ENCODE assay signal across 8 cellular contexts in the genomic region with DNA sequence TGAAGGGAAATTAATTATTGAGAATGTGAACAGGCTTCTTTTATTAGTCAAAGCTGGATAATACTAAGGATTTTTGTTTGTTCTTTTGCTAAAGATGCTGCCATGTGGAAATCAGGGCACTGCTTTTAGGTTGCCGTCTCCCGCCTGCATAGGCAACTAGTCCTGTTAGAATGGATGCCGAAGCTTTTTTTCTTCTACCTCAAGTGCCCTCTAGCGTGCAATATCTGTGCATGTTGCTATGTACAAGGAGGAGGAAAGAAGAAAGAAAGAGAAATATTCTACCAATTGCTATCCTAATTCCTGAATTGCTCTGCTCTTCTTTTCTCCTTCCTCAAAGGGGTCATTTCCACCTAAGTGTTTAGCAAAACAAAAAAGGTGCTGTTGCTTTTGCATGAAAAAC. TPM values are rescaled to one million over a fixed set of nuclear protein-coding genes. Genes with fewer than 3 reads are reported as not detected.
DNase-seq lines count a peak whose midpoint lies in the region; ATAC-seq and TF ChIP-seq lines count a peak whose summit lies in the region.

No MANE protein-coding gene starts in this region.

- intact Hi-C loops in left cardiac atrium (cut with DNase I) (no loop called here), tibial artery (cut with DNase I; ENCODE audit: low total_unique reads) (no loop called here)

- H3K36me3 ChIP-seq in cardiac muscle cell (no peaks in the 10 kb centered on the region), tibial artery (no peaks in the 10 kb centered on the region)

- ATAC-seq in left cardiac atrium (no peak), HG02870 (IDR thresholded peaks at IDR 0.05; ENCODE audit: unreplicated experiment) (no peak), HG02571 (IDR thresholded peaks at IDR 0.05; ENCODE audit: unreplicated experiment) (no peak)

- TF ChIP-seq CTCF in cardiac muscle cell (IDR thresholded peaks at IDR 0.05; ENCODE audit: low read depth, low read length): peak; percentile 16
- peak; percentile 31 to 48 for TF ChIP-seq CTCF in tibial artery (IDR thresholded peaks at IDR 0.05)

- H3K9me3 ChIP-seq in cardiac muscle cell (ENCODE audit: low read depth): no peaks in the 10 kb centered on the region
- no peaks in the 10 kb centered on the region for H3K9me3 ChIP-seq in tibial artery

- no peaks in the 10 kb centered on the region for H3K4me1 ChIP-seq in cardiac muscle cell (ENCODE audit: low read depth)
- peaks cover 0 to 5% (median 1%) of the 10 kb centered on the region in 4 donors for H3K4me1 ChIP-seq in tibial artery

- peak; percentile 3 to 73 for DNase-seq in cardiac muscle cell (ENCODE audit: low read depth in 1 of 2, low spot score in 1 of 2)
- no peak for DNase-seq in left cardiac atrium
- peak; percentile 16 for DNase-seq in NCI-H82 treated with DMSO at 0.1 percent for 48 hours (lab: John Stamatoyannopoulos, UW; ENCODE audit: unreplicated experiment)
- DNase-seq in fibroblast of the conjunctiva (ENCODE audit: low read depth): peak; percentile 6
- no peak for DNase-seq in tibial artery
- no peak for DNase-seq in activated gamma-delta T cell (lab: John Stamatoyannopoulos, UW)

- H3K27ac ChIP-seq in cardiac muscle cell (no peak overlapping the region), tibial artery (no peak overlapping the region)

- H3K4me3 ChIP-seq in cardiac muscle cell: no peak overlapping the region
- no peak overlapping the region for H3K4me3 ChIP-seq in tibial artery

- H3K27me3 ChIP-seq in cardiac muscle cell (peaks cover 31% of the 10 kb centered on the region), tibial artery (peaks cover 0 to 33% of the 10 kb centered on the region in 2 donors)

RNA-seq across cellular contexts. Expression of gene CDH8, which starts 5.2 kb away (rescaled TPM):
- total RNA-seq in cardiac muscle cell (12.9 and 14.3 TPM in 2 replicates), left cardiac atrium (under 1 TPM in 1 of 2 donors, not detected in 1; 0.39 TPM)
- 7.4 and 7.9 TPM in 2 replicates for polyA plus RNA-seq in cardiac muscle cell

Comparison
In these comparisons a context has a peak if more than half of its experiments do, and no peak if none do; other contexts are left out.
1. DNase-seq: peak in cardiac muscle cell (2 of 2), NCI-H82 treated with DMSO at 0.1 percent for 48 hours (single experiment) and fibroblast of the conjunctiva (single experiment); none in left cardiac atrium (single experiment), tibial artery (0 of 2) and activated gamma-delta T cell (single experiment).